ENCODE assay signal across 1 cellular context in the genomic region with DNA sequence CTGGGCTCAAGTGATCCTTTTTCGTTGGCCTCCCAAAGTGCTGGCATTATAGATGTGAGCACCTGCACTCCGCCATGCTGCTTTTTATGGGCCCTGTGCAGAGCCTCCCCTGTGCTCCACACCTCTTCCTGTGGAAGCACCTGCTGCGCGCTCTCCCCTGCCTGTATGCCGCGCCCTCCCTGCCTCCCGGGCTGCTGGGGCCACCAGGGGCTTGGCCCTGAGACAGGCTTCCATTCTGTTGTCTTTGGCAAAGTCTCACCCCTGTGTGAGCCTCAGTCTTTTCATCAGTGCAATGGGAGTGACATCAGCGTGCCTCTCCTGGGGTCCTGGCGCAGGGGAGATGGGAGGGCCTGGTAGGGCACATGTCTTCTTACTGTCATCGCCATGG.
TF ChIP-seq lines count a peak whose summit lies in the region.

No MANE protein-coding gene starts in this region.

TF ChIP-seq in A549, 52 proteins besides CTCF, POLR2A, EP300 and RAD21:
- TF ChIP-seq, protein P1, sequence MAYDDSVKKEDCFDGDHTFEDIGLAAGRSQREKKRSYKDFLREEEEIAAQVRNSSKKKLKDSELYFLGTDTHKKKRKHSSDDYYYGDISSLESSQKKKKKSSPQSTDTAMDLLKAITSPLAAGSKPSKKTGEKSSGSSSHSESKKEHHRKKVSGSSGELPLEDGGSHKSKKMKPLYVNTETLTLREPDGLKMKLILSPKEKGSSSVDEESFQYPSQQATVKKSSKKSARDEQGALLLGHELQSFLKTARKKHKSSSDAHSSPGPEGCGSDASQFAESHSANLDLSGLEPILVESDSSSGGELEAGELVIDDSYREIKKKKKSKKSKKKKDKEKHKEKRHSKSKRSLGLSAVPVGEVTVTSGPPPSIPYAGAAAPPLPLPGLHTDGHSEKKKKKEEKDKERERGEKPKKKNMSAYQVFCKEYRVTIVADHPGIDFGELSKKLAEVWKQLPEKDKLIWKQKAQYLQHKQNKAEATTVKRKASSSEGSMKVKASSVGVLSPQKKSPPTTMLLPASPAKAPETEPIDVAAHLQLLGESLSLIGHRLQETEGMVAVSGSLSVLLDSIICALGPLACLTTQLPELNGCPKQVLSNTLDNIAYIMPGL (CRISPR knock-in tag; IDR thresholded peaks at IDR 0.05; ENCODE audit: borderline replicate concordance): no peak
- TF ChIP-seq, protein P2, sequence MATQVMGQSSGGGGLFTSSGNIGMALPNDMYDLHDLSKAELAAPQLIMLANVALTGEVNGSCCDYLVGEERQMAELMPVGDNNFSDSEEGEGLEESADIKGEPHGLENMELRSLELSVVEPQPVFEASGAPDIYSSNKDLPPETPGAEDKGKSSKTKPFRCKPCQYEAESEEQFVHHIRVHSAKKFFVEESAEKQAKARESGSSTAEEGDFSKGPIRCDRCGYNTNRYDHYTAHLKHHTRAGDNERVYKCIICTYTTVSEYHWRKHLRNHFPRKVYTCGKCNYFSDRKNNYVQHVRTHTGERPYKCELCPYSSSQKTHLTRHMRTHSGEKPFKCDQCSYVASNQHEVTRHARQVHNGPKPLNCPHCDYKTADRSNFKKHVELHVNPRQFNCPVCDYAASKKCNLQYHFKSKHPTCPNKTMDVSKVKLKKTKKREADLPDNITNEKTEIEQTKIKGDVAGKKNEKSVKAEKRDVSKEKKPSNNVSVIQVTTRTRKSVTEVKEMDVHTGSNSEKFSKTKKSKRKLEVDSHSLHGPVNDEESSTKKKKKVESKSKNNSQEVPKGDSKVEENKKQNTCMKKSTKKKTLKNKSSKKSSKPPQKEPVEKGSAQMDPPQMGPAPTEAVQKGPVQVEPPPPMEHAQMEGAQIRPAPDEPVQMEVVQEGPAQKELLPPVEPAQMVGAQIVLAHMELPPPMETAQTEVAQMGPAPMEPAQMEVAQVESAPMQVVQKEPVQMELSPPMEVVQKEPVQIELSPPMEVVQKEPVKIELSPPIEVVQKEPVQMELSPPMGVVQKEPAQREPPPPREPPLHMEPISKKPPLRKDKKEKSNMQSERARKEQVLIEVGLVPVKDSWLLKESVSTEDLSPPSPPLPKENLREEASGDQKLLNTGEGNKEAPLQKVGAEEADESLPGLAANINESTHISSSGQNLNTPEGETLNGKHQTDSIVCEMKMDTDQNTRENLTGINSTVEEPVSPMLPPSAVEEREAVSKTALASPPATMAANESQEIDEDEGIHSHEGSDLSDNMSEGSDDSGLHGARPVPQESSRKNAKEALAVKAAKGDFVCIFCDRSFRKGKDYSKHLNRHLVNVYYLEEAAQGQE (IDR thresholded peaks at IDR 0.05): no peak
- TF ChIP-seq HDAC2 (IDR thresholded peaks at IDR 0.05): no peak
- TF ChIP-seq ZSCAN20 (CRISPR knock-in tag; IDR thresholded peaks at IDR 0.05): no peak
- TF ChIP-seq, protein P3, sequence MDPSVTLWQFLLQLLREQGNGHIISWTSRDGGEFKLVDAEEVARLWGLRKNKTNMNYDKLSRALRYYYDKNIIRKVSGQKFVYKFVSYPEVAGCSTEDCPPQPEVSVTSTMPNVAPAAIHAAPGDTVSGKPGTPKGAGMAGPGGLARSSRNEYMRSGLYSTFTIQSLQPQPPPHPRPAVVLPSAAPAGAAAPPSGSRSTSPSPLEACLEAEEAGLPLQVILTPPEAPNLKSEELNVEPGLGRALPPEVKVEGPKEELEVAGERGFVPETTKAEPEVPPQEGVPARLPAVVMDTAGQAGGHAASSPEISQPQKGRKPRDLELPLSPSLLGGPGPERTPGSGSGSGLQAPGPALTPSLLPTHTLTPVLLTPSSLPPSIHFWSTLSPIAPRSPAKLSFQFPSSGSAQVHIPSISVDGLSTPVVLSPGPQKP (IDR thresholded peaks at IDR 0.05; ENCODE audit: low read depth, low read length): no peak
- TF ChIP-seq, protein P4, sequence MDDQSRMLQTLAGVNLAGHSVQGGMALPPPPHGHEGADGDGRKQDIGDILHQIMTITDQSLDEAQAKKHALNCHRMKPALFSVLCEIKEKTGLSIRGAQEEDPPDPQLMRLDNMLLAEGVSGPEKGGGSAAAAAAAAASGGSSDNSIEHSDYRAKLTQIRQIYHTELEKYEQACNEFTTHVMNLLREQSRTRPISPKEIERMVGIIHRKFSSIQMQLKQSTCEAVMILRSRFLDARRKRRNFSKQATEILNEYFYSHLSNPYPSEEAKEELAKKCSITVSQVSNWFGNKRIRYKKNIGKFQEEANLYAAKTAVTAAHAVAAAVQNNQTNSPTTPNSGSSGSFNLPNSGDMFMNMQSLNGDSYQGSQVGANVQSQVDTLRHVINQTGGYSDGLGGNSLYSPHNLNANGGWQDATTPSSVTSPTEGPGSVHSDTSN (IDR thresholded peaks at IDR 0.05): no peak
- TF ChIP-seq ESRRA (IDR thresholded peaks at IDR 0.05; ENCODE audit: borderline replicate concordance, low read length): no peak
- TF ChIP-seq RNF2 (IDR thresholded peaks at IDR 0.05; ENCODE audit: borderline replicate concordance, low read depth): no peak
- no peak for TF ChIP-seq PHF8 (IDR thresholded peaks at IDR 0.05; ENCODE audit: borderline replicate concordance, low read depth)
- TF ChIP-seq RARB (CRISPR knock-in tag; IDR thresholded peaks at IDR 0.05): no peak
- TF ChIP-seq NFE2L2 (conservative IDR thresholded peaks at IDR 0.05; ENCODE audit: low read length): no peak
